8 cellular contexts compared by ENCODE assay signal in the genomic region with DNA sequence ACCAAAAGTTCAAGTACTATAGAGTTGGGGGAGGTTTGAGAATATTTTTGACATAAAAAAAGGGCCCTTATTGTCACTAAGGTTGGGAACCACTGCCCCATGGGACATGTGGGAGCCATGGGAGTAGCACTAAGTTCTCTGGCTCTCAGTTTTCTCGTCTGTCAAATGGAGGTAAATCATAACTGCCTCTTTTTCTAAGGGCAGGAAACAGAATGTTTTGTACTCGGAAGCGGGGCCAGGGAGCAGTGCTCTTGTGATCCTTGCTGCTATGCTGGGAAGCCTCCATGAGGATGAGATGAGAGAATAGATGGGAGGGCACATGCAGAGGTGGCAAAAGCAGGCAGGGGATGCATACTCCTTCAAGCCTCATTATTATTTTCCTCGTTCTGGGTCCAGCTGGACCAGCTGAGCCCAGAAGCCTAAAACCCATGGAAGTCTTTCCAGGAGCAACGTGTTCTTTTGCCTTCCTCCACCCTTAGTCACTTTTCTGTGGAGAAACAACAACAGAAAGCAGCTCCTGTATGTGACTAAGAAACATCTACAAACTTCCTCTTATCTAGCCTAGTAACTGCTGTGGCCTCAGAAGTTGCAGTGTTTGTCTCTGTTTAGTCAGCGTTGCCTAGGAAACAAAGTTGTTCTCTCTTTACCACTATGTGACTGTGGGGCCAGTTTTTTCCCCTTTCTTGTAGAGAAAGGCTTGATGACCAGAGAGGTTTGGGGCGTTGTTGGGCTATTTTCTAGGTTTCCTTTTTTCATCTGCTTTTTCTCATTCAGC.
DNase-seq lines count a peak whose midpoint lies in the region; ATAC-seq, FAIRE-seq and TF ChIP-seq lines count a peak whose summit lies in the region.

No MANE protein-coding gene starts in this region.

- peak overlapping the region; percentile 97 for H3K27ac Mint-ChIP-seq in activated T-cell treated with anti-CD3 and anti-CD28 coated beads, Interleukin-2, amount 50 U/mL, for 72 hours

- WGBS in pancreas, 2 donors: 33 to 43% methylated on average over 7 of the region's 7 CpGs

- DNase-seq in activated CD4-positive, CD25-positive, alpha-beta regulatory T cell treated with anti-CD3 and anti-CD28 coated beads, Interleukin-2, amount 50 U/mL, for 16 hours (ENCODE audit: low read depth, low spot score): peak; percentile 46
- DNase-seq in activated CD4-positive, CD25-positive, alpha-beta regulatory T cell treated with anti-CD3 and anti-CD28 coated beads, Interleukin-2, amount 50 U/mL, for 72 hours: no peak
- DNase-seq in MV-4-11 (lab: John Stamatoyannopoulos, UW): peak; percentile 97
- peak; percentile 58 to 71 for DNase-seq in activated T-cell treated with anti-CD3 and anti-CD28 coated beads, Interleukin-2, amount 50 U/mL, for 72 hours
- DNase-seq in foreskin keratinocyte: peak; percentile 73 to 90
- peak in 3 of 6 donors; percentile 37 to 54 (median 52) for DNase-seq in pancreas
- DNase-seq in NCI-H1694 treated with DMSO at 0.1 percent for 48 hours (lab: John Stamatoyannopoulos, UW): no peak

- H3K27me3 Mint-ChIP-seq in activated T-cell treated with anti-CD3 and anti-CD28 coated beads, Interleukin-2, amount 50 U/mL, for 72 hours (ENCODE audit: low read depth): peaks cover 23% of the 10 kb centered on the region

- TF ChIP-seq CTCF in foreskin keratinocyte (conservative IDR thresholded peaks at IDR 0.05): no peak
- no peak for TF ChIP-seq CTCF in pancreas (IDR thresholded peaks at IDR 0.05)

- H3K27me3 ChIP-seq in foreskin keratinocyte: no peaks in the 10 kb centered on the region
- H3K27me3 ChIP-seq in pancreas: no peaks in the 10 kb centered on the region

- peaks cover 2 to 11% of the 10 kb centered on the region in 2 donors for H3K36me3 Mint-ChIP-seq in activated T-cell treated with anti-CD3 and anti-CD28 coated beads, Interleukin-2, amount 50 U/mL, for 72 hours (ENCODE audit: insufficient read depth in 2 of 2)

- peaks cover 58% of the 10 kb centered on the region for H3K4me1 Mint-ChIP-seq in activated T-cell treated with anti-CD3 and anti-CD28 coated beads, Interleukin-2, amount 50 U/mL, for 72 hours (ENCODE audit: low read depth)

- intact Hi-C loops in pancreas (cut with DNase I): no loop called here

- H3K9me3 Mint-ChIP-seq in activated T-cell treated with anti-CD3 and anti-CD28 coated beads, Interleukin-2, amount 50 U/mL, for 72 hours: no peaks in the 10 kb centered on the region

- ATAC-seq in HG02678 (IDR thresholded peaks at IDR 0.05; ENCODE audit: unreplicated experiment) (peak; percentile 91), foreskin keratinocyte (peak; percentile 89), pancreas (peak; percentile 83 to 90 (median 85))
- ATAC-seq in activated T-cell treated with anti-CD3 and anti-CD28 coated beads, Interleukin-2, amount 50 U/mL, for 72 hours (replicated peaks in 1 of 2): peak; percentile 90 to 95

- no peaks in the 10 kb centered on the region for H3K9me3 ChIP-seq in pancreas

- H3K4me1 ChIP-seq in foreskin keratinocyte: peaks cover 3% of the 10 kb centered on the region
- peaks cover 0 to 5% (median 4%) of the 10 kb centered on the region in 3 donors for H3K4me1 ChIP-seq in pancreas

- no peak overlapping the region for H3K4me3 ChIP-seq in pancreas

- peaks cover 0 to 11% (median 3%) of the 10 kb centered on the region in 3 donors for H3K36me3 ChIP-seq in pancreas

- H3K27ac ChIP-seq in foreskin keratinocyte (peak overlapping the region; percentile 60), pancreas (peak overlapping the region in 3 of 4 donors; percentile 51 to 79 (median 77))

- H3K4me3 Mint-ChIP-seq in activated T-cell treated with anti-CD3 and anti-CD28 coated beads, Interleukin-2, amount 50 U/mL, for 72 hours: peak overlapping the region; percentile 94 to 99

- FAIRE-seq in pancreas (lab: Jason Lieb, UNC): peak; percentile 96

Comparison
In these comparisons a context has a peak if more than half of its experiments do, and no peak if none do; other contexts are left out.
1. DNase-seq: peak in activated CD4-positive, CD25-positive, alpha-beta regulatory T cell treated with anti-CD3 and anti-CD28 coated beads, Interleukin-2, amount 50 U/mL, for 16 hours (single experiment), MV-4-11 (single experiment), activated T-cell treated with anti-CD3 and anti-CD28 coated beads, Interleukin-2, amount 50 U/mL, for 72 hours (2 of 2) and foreskin keratinocyte (2 of 2); none in activated CD4-positive, CD25-positive, alpha-beta regulatory T cell treated with anti-CD3 and anti-CD28 coated beads, Interleukin-2, amount 50 U/mL, for 72 hours (single experiment) and NCI-H1694 treated with DMSO at 0.1 percent for 48 hours (single experiment).
2. Peak in every context shown above with its lines, with median percentiles within 50 percentile points of each other: ATAC-seq.